In the genomic region with DNA sequence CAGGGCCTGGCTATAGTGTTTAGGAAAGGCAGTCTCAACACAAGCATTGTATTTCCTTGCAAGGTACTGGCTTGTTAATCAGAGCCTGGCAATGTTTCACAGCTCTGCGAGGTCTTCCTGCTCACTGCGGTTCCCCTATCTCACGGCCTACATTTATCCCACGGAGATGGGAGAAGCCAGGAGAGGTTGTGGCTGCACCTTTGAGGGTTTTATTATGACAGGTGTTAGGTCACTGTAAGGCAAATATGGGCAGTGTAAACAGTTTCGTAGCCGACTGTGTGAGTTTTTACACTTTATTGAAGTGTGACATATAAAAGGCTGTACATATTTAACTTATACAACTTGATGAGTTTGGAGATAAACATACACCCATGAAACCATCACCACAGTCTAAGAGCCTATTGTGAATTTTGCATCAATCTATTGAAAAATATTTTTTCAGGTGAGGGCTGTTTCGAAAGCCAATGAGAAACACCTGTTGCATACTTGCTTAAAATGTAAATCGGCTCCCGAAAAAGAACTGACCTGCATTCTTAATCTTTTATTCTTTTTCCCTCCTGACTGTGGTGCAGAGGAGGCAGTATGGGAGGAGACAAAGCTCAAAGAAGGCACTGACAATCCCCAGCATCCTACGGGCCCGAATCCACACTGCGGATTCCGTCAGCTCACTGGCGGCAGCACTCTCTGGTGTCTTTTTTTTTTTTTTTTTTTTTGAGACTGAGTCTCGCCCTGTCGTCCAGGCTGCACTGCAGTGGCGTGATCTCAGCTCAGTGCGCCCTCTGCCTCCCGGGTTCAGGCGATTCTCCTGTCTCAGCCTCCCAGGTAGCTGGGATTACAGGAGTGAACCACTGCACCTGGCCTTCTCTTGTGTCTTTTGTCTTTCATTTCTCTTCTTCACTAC, we compare ENCODE assay signal across 23 cellular contexts. TPM values are rescaled to one million over a fixed set of nuclear protein-coding genes. Genes with fewer than 3 reads are reported as not detected.
DNase-seq lines count a peak whose midpoint lies in the region; ATAC-seq lines count a peak whose summit lies in the region.
"Had no signal": no experiment of that assay in that cellular context is flagged by ENCODE, and none has a peak within 500 bp of the region (broad histone marks: within the 10 kb centered on the region; RNA-seq: fewer than 3 reads in every experiment).

No MANE protein-coding gene starts in this region.

- H3K9me3 Mint-ChIP-seq in activated naive CD4-positive, alpha-beta T cell treated with anti-CD3 and anti-CD28 coated beads, Interleukin-2, amount 50 U/mL, for 24 hours = no peaks in the 10 kb centered on the region
- no peaks in the 10 kb centered on the region for H3K9me3 Mint-ChIP-seq in activated naive CD4-positive, alpha-beta T cell treated with anti-CD3 and anti-CD28 coated beads, Interleukin-2, amount 50 U/mL, for 72 hours
- no peaks in the 10 kb centered on the region for H3K9me3 Mint-ChIP-seq in central memory CD8-positive, alpha-beta T cell
- no peaks in the 10 kb centered on the region for H3K9me3 Mint-ChIP-seq in stimulated activated effector memory CD8-positive, alpha-beta T cell treated with anti-CD3 and anti-CD28 coated beads, Interleukin-12 subunit alpha, Interleukin-12 subunit beta, amount 100 ng/mL, for 72 hours
- H3K9me3 Mint-ChIP-seq: activated CD4-positive, alpha-beta memory T cell treated with anti-CD3 and anti-CD28 coated beads for 36 hours; activated T-cell treated with anti-CD3 and anti-CD28 coated beads, Interleukin-2, amount 50 U/mL, for 72 hours; nephron progenitor cell had no signal

- peak overlapping the region; percentile 12 for H3K27ac Mint-ChIP-seq in activated naive CD4-positive, alpha-beta T cell treated with anti-CD3 and anti-CD28 coated beads, Interleukin-2, amount 50 U/mL, for 24 hours
- H3K27ac Mint-ChIP-seq in activated naive CD4-positive, alpha-beta T cell treated with anti-CD3 and anti-CD28 coated beads, Interleukin-2, amount 50 U/mL, for 72 hours = peak overlapping the region in 1 of 2 donors; percentile 59
- peak overlapping the region; percentile 51 for H3K27ac Mint-ChIP-seq in central memory CD8-positive, alpha-beta T cell (ENCODE audit: low read depth)
- peak overlapping the region; percentile 52 for H3K27ac Mint-ChIP-seq in stimulated activated effector memory CD8-positive, alpha-beta T cell treated with anti-CD3 and anti-CD28 coated beads, Interleukin-12 subunit alpha, Interleukin-12 subunit beta, amount 100 ng/mL, for 72 hours
- H3K27ac Mint-ChIP-seq: activated CD4-positive, alpha-beta memory T cell treated with anti-CD3 and anti-CD28 coated beads for 36 hours; nephron progenitor cell had no signal

- no peak overlapping the region for H3K4me3 Mint-ChIP-seq in activated naive CD4-positive, alpha-beta T cell treated with anti-CD3 and anti-CD28 coated beads, Interleukin-2, amount 50 U/mL, for 24 hours
- H3K4me3 Mint-ChIP-seq in central memory CD8-positive, alpha-beta T cell = peak overlapping the region; percentile 20
- H3K4me3 Mint-ChIP-seq in stimulated activated effector memory CD8-positive, alpha-beta T cell treated with anti-CD3 and anti-CD28 coated beads, Interleukin-12 subunit alpha, Interleukin-12 subunit beta, amount 100 ng/mL, for 72 hours = no peak overlapping the region
- H3K4me3 Mint-ChIP-seq: activated CD4-positive, alpha-beta memory T cell treated with anti-CD3 and anti-CD28 coated beads for 36 hours; activated T-cell treated with anti-CD3 and anti-CD28 coated beads, Interleukin-2, amount 50 U/mL, for 72 hours; nephron progenitor cell had no signal

- peaks cover 19% of the 10 kb centered on the region for H3K4me1 Mint-ChIP-seq in activated naive CD4-positive, alpha-beta T cell treated with anti-CD3 and anti-CD28 coated beads, Interleukin-2, amount 50 U/mL, for 24 hours
- peaks cover 31% of the 10 kb centered on the region for H3K4me1 Mint-ChIP-seq in central memory CD8-positive, alpha-beta T cell
- peaks cover 34% of the 10 kb centered on the region for H3K4me1 Mint-ChIP-seq in stimulated activated effector memory CD8-positive, alpha-beta T cell treated with anti-CD3 and anti-CD28 coated beads, Interleukin-12 subunit alpha, Interleukin-12 subunit beta, amount 100 ng/mL, for 72 hours

- no peak for DNase-seq in activated naive CD4-positive, alpha-beta T cell treated with anti-CD3 and anti-CD28 coated beads, Interleukin-2, amount 50 U/mL, for 72 hours (ENCODE audit: low spot score in 2 of 2)
- DNase-seq in NCI-H146 treated with DMSO at 0.1 percent for 48 hours (lab: John Stamatoyannopoulos, UW; ENCODE audit: unreplicated experiment) (peak; percentile 13), pons (ENCODE audit: low spot score) (no peak)
- DNase-seq in central memory CD8-positive, alpha-beta T cell (ENCODE audit: low spot score in 2 of 2) = no peak
- no peak for DNase-seq in stimulated activated effector memory CD8-positive, alpha-beta T cell treated with anti-CD3 and anti-CD28 coated beads, Interleukin-12 subunit alpha, Interleukin-12 subunit beta, amount 100 ng/mL, for 72 hours (ENCODE audit: low spot score in 2 of 2)
- DNase-seq: ACHN; activated T-cell treated with anti-CD3 and anti-CD28 coated beads, Interleukin-2, amount 50 U/mL, for 72 hours; effector CD8-positive, alpha-beta T cell; mammary epithelial cell; NCI-H187; NCI-H69; nephron progenitor cell; stomach; SW 1271; uterus had no signal

- no peaks in the 10 kb centered on the region for H3K36me3 Mint-ChIP-seq in activated naive CD4-positive, alpha-beta T cell treated with anti-CD3 and anti-CD28 coated beads, Interleukin-2, amount 50 U/mL, for 24 hours
- no peaks in the 10 kb centered on the region for H3K36me3 Mint-ChIP-seq in activated naive CD4-positive, alpha-beta T cell treated with anti-CD3 and anti-CD28 coated beads, Interleukin-2, amount 50 U/mL, for 72 hours
- peaks cover 27% of the 10 kb centered on the region for H3K36me3 Mint-ChIP-seq in central memory CD8-positive, alpha-beta T cell (ENCODE audit: insufficient read depth)
- H3K36me3 Mint-ChIP-seq in stimulated activated effector memory CD8-positive, alpha-beta T cell treated with anti-CD3 and anti-CD28 coated beads, Interleukin-12 subunit alpha, Interleukin-12 subunit beta, amount 100 ng/mL, for 72 hours = peaks cover 15% of the 10 kb centered on the region

- H3K27me3 Mint-ChIP-seq in activated naive CD4-positive, alpha-beta T cell treated with anti-CD3 and anti-CD28 coated beads, Interleukin-2, amount 50 U/mL, for 24 hours = no peaks in the 10 kb centered on the region
- no peaks in the 10 kb centered on the region for H3K27me3 Mint-ChIP-seq in central memory CD8-positive, alpha-beta T cell
- H3K27me3 Mint-ChIP-seq: activated CD4-positive, alpha-beta memory T cell treated with anti-CD3 and anti-CD28 coated beads for 36 hours had no signal

- no peak for ATAC-seq in activated naive CD4-positive, alpha-beta T cell treated with anti-CD3 and anti-CD28 coated beads, Interleukin-2, amount 50 U/mL, for 72 hours
- ATAC-seq in central memory CD8-positive, alpha-beta T cell (replicated peaks; ENCODE audit: extremely low read depth, poor library complexity, severe bottlenecking) = peak; percentile 31
- no peak for ATAC-seq in stimulated activated effector memory CD8-positive, alpha-beta T cell treated with anti-CD3 and anti-CD28 coated beads, Interleukin-12 subunit alpha, Interleukin-12 subunit beta, amount 100 ng/mL, for 72 hours
- ATAC-seq in GM21723 (IDR thresholded peaks at IDR 0.05; ENCODE audit: unreplicated experiment) = no peak
- ATAC-seq in HG02610 (IDR thresholded peaks at IDR 0.05; ENCODE audit: unreplicated experiment) = no peak
- ATAC-seq: activated T-cell treated with anti-CD3 and anti-CD28 coated beads, Interleukin-2, amount 50 U/mL, for 72 hours had no signal

RNA-seq across cellular contexts. Expression of a gene that starts 7.5 kb away (rescaled TPM):
- 10 to 100 TPM; 43.4 to 97.5 TPM for total RNA-seq in activated naive CD4-positive, alpha-beta T cell treated with anti-CD3 and anti-CD28 coated beads, Interleukin-2, amount 50 U/mL, for 72 hours

RNA-seq across cellular contexts. Expression of a gene that starts 32.6 kb away (rescaled TPM):
- 10 to 100 TPM; 47.3 to 67.5 TPM for total RNA-seq in activated naive CD4-positive, alpha-beta T cell treated with anti-CD3 and anti-CD28 coated beads, Interleukin-2, amount 50 U/mL, for 72 hours

RNA-seq across cellular contexts. Expression of a gene that starts 54.1 kb away (rescaled TPM):
- not detected for total RNA-seq in activated naive CD4-positive, alpha-beta T cell treated with anti-CD3 and anti-CD28 coated beads, Interleukin-2, amount 50 U/mL, for 72 hours
- total RNA-seq: activated CD4-positive, alpha-beta memory T cell treated with anti-CD3 and anti-CD28 coated beads for 36 hours; activated T-cell treated with anti-CD3 and anti-CD28 coated beads, Interleukin-2, amount 50 U/mL, for 72 hours; adrenal gland; cardiac muscle cell; M059J; mammary epithelial cell; pulmonary artery endothelial cell; stomach; uterus had no signal
